ENCODE assay signal across 7 cellular contexts in the genomic region with DNA sequence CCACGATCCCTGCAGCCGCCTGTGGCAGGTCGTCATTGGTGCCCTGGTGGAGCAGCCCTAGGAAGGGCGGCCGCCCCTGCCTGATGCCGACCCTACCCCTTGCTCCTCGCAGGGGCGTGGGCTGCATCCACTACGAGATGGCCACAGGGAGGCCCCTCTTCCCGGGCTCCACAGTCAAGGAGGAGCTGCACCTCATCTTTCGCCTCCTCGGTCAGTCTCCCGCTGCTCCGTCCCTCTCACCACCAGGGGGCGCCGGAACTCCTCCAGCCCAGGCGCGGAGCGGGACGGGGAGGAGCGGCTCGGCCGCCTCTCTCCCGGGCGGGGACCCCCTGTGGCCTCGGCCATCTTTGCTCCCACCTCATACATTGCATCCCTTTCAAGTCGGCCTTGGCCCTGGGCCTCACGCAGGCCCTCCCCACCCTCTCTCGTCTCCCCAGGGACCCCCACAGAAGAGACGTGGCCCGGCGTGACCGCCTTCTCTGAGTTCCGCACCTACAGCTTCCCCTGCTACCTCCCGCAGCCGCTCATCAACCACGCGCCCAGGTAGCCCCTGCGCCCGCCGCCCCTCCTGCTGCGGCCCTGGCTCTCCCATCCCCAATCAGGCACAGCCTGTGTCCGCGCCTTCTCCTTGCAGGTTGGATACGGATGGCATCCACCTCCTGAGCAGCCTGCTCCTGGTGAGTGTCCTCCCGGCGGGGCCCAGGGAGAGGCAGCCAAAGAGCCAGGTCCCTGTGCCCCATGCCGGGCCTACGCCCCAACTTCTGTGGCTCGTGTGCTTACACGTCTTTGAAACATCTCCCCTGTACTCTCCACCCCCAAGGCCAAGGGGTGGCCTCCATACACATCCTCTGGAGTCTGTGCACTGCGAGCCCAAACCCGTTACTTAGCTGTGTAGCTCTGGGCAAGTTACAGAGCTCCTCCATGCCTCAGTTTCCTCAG. TPM values are rescaled to one million over a fixed set of nuclear protein-coding genes. Genes with fewer than 3 reads are reported as not detected.
DNase-seq lines count a peak whose midpoint lies in the region; ATAC-seq and TF ChIP-seq lines count a peak whose summit lies in the region.

No MANE protein-coding gene starts in this region.

- WGBS in HUES64 = 38% methylated on average over 53 of the region's 53 CpGs
- 50 to 100% methylated on average over 1 to 9 of the region's 53 CpGs for WGBS in gastroesophageal sphincter (ENCODE audit: low coverage in 1 of 2), 2 donors

- peaks cover 42% of the 10 kb centered on the region for H3K36me3 ChIP-seq in HUES64 (ENCODE audit: insufficient read depth, low read length)
- no peaks in the 10 kb centered on the region for H3K36me3 ChIP-seq in SJCRH30
- H3K36me3 ChIP-seq in gastroesophageal sphincter = peaks cover 0 to 46% of the 10 kb centered on the region in 2 donors
- H3K36me3 ChIP-seq in osteoblast (ENCODE audit: insufficient read depth, low read length) = no peaks in the 10 kb centered on the region

- H3K4me3 ChIP-seq in GM12864 (ENCODE audit: low read depth, low read length) = no peak overlapping the region
- H3K4me3 ChIP-seq in HUES64 (ENCODE audit: low read length) = peak overlapping the region; percentile 32
- H3K4me3 ChIP-seq in SJCRH30 = peak overlapping the region; percentile 34
- H3K4me3 ChIP-seq in gastroesophageal sphincter = peak overlapping the region; percentile 7 to 46
- H3K4me3 ChIP-seq in osteoblast (ENCODE audit: insufficient read depth, low read length) = peak overlapping the region; percentile 52

- ATAC-seq in gastroesophageal sphincter = peak; percentile 82

- peak overlapping the region; percentile 66 for H3K4me2 ChIP-seq in osteoblast (ENCODE audit: insufficient read depth, low read length)

- no peak overlapping the region for H3K27ac ChIP-seq in HUES64 (ENCODE audit: low read depth, low read length)
- H3K27ac ChIP-seq in SJCRH30 = no peak overlapping the region
- H3K27ac ChIP-seq in gastroesophageal sphincter = peak overlapping the region in 1 of 4 donors; percentile 65
- no peak overlapping the region for H3K27ac ChIP-seq in osteoblast (ENCODE audit: low read depth, low read length)
- peak overlapping the region; percentile 79 for H3K27ac ChIP-seq in temporal lobe (ENCODE audit: low read depth, low read length)

- peak; percentile 90 for TF ChIP-seq CTCF in GM12864 (IDR thresholded peaks at IDR 0.05; ENCODE audit: low read depth, low read length, missing control alignments)
- TF ChIP-seq CTCF in gastroesophageal sphincter (IDR thresholded peaks at IDR 0.05) = peak in 3 of 4 experiments; percentile 86 to 93 (median 93)
- TF ChIP-seq CTCF in osteoblast (IDR thresholded peaks at IDR 0.05; ENCODE audit: extremely low read depth, low read depth, low read length) = peak; percentile 78

- TF ChIP-seq POLR2A in gastroesophageal sphincter (IDR thresholded peaks at IDR 0.05) = no peak

- H3K27me3 ChIP-seq in HUES64 (ENCODE audit: insufficient read depth, low read length) (no peaks in the 10 kb centered on the region), SJCRH30 (peaks cover 34% of the 10 kb centered on the region), gastroesophageal sphincter (peaks cover 7% of the 10 kb centered on the region), osteoblast (ENCODE audit: insufficient read depth, low read length) (peaks cover 4% of the 10 kb centered on the region)

- DNase-seq in GM12864 (ENCODE audit: low read depth) (no peak), SJCRH30 (peak; percentile 81 to 90), activated gamma-delta T cell treated with Interleukin-2 at 50 U/mL for 16 hours (peak; percentile 87), osteoblast (ENCODE audit: insufficient read length, low spot score, missing footprints) (peak; percentile 99)

- peak overlapping the region; percentile 84 for H2AFZ ChIP-seq in osteoblast (ENCODE audit: low read length)

- H4K20me1 ChIP-seq in osteoblast (ENCODE audit: insufficient read depth, low read length) = no peaks in the 10 kb centered on the region

- no peaks in the 10 kb centered on the region for H3K9me3 ChIP-seq in HUES64 (ENCODE audit: insufficient read depth, low read depth, low read length)
- H3K9me3 ChIP-seq in SJCRH30 (replicated peaks) = no peaks in the 10 kb centered on the region
- H3K9me3 ChIP-seq in gastroesophageal sphincter = no peaks in the 10 kb centered on the region
- no peaks in the 10 kb centered on the region for H3K9me3 ChIP-seq in osteoblast (ENCODE audit: low read depth, low read length)

- H3K4me1 ChIP-seq in HUES64 (ENCODE audit: insufficient read depth, low read length) (peaks cover 3% of the 10 kb centered on the region; the same call in 1 of the 2 replicates), SJCRH30 (no peaks in the 10 kb centered on the region), gastroesophageal sphincter (peaks cover 0 to 11% (median 3%) of the 10 kb centered on the region in 3 donors), osteoblast (ENCODE audit: insufficient read depth, low read length) (no peaks in the 10 kb centered on the region)

- no peak for TF ChIP-seq EP300 in gastroesophageal sphincter (IDR thresholded peaks at IDR 0.05)

- H3K9ac ChIP-seq in HUES64 (ENCODE audit: low read depth, low read length) = peak overlapping the region; percentile 44

- H3K79me2 ChIP-seq in osteoblast (ENCODE audit: insufficient read depth, low read length) = no peaks in the 10 kb centered on the region

RNA-seq across cellular contexts. Expression of gene CDK18, which starts 24.7 kb away (rescaled TPM):
- 18.3 TPM for polyA plus RNA-seq in HUES64 (2013, experiment 1 of 2)
- polyA plus RNA-seq in HUES64 (2013, experiment 2 of 2) = 30.2 TPM
- total RNA-seq in SJCRH30 (2014; rRNA removed; shearing (Covaris generic)) = 1.1 and 2.1 TPM in 2 replicates
- total RNA-seq in gastroesophageal sphincter (10 to 100 TPM in 1 of 4 donors, 1 to 10 TPM in 3; 5.1 to 13.7 (median 6.3) TPM), osteoblast (0.29 and 0.72 TPM in 2 replicates), temporal lobe (1.2 TPM)
